In genomic region chr11:110079726-110080125, GRCh38 we compare ENCODE assay signal across 1 cellular context.
TF ChIP-seq lines count a peak whose summit lies in the region.

No MANE protein-coding gene starts in this region.

TF ChIP-seq in GM23338, 12 proteins besides CTCF, POLR2A, EP300 and RAD21:
- TF ChIP-seq ZNF462 (CRISPR knock-in tag; IDR thresholded peaks at IDR 0.05) (no peak), ZNF114 (CRISPR knock-in tag; IDR thresholded peaks at IDR 0.05) (no peak), STAT1 (IDR thresholded peaks at IDR 0.05; ENCODE audit: unreplicated experiment) (no peak), ETS1 (IDR thresholded peaks at IDR 0.05) (no peak), EZH2phosphoT487 (IDR thresholded peaks at IDR 0.05; ENCODE audit: unreplicated experiment) (no peak), JUNB (IDR thresholded peaks at IDR 0.05; ENCODE audit: unreplicated experiment) (no peak), POLR2AphosphoS5 (IDR thresholded peaks at IDR 0.05; ENCODE audit: low read depth) (no peak), NANOG (IDR thresholded peaks at IDR 0.05; ENCODE audit: borderline replicate concordance) (no peak), CREB1 (CRISPR knock-in tag; IDR thresholded peaks at IDR 0.05; ENCODE audit: low read depth) (no peak)
TF ChIP-seq in GM23338: peak in this region for 0.
